Comparison of ENCODE assay signal across 8 cellular contexts in the genomic region with DNA sequence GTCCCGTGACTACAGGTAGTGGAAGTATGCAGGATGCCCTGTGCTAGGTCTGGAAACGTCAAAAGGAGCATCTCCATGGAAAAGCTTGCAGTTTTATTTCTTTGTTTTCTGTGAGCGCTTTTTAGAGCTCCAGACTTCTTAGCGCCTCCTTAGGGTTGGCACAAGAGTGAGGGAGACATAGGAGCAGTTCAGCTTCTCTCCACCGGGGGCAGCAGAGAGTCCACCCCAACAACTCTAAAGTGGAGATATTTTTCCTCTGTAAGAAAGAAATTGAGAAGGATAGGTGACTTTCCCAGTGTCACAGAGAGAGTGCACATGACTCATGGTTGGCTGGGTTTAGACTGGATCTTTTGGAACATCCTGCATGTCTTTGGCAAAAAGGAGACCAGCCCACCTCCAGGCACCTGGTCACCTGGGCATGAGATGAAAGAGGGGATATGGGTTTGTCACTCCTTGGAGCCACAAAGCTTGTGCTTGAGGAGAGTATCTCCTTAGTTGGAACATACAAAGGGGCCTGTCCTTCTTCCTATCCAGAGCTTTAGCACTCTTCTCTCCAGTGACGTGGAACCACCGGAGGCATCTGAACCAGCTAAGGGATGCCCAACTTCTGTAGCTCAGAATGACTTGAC.
DNase-seq lines count a peak whose midpoint lies in the region; ATAC-seq and TF ChIP-seq lines count a peak whose summit lies in the region.

No MANE protein-coding gene starts in this region.

- 51 to 59% methylated on average over 7 of the region's 7 CpGs for WGBS in testis, 2 donors

- no peaks in the 10 kb centered on the region for H3K36me3 ChIP-seq in SJCRH30
- H3K36me3 ChIP-seq in testis (ENCODE audit: low read depth, missing control alignments) = no peaks in the 10 kb centered on the region

- H3K9me3 ChIP-seq in SJCRH30 (replicated peaks) = no peaks in the 10 kb centered on the region
- H3K9me3 ChIP-seq in testis = no peaks in the 10 kb centered on the region

- H3K4me3 ChIP-seq in SJCRH30 (no peak overlapping the region), fibroblast of the aortic adventitia (ENCODE audit: low read depth, low read length) (no peak overlapping the region), testis (no peak overlapping the region)

- H3K27ac ChIP-seq in SJCRH30 (no peak overlapping the region), testis (no peak overlapping the region)

- peak; percentile 64 for ATAC-seq in HG03039 (IDR thresholded peaks at IDR 0.05; ENCODE audit: unreplicated experiment)
- ATAC-seq in HG03457 (IDR thresholded peaks at IDR 0.05; ENCODE audit: unreplicated experiment) = no peak

- TF ChIP-seq POLR2A in testis (IDR thresholded peaks at IDR 0.05) = no peak

- H3K4me1 ChIP-seq in SJCRH30 = no peaks in the 10 kb centered on the region
- H3K4me1 ChIP-seq in testis = no peaks in the 10 kb centered on the region

- in situ Hi-C loops in ACHN (cut with HindIII; ENCODE audit: low pct_ligation_motif_present, low pct_unique_long_range_greater_than_20kb, low sequenced_read_pairs) = no loop called here

- intact Hi-C loops in testis (cut with DNase I; ENCODE audit: low total_unique reads) = no loop called here

- peak; percentile 53 for TF ChIP-seq CTCF in GM10266 (IDR thresholded peaks at IDR 0.05; ENCODE audit: control insufficient read depth, insufficient read depth, low read depth, missing control alignments)
- TF ChIP-seq CTCF in fibroblast of the aortic adventitia (IDR thresholded peaks at IDR 0.05; ENCODE audit: insufficient read depth, low read length) = peak; percentile 84
- TF ChIP-seq CTCF in testis (IDR thresholded peaks at IDR 0.05) = peak in 2 of 3 experiments; percentile 47 to 85

- DNase-seq in ACHN = peak; percentile 45
- peak; percentile 21 for DNase-seq in GM10266 (ENCODE audit: extremely low spot score)
- DNase-seq in SJCRH30 = peak; percentile 4 to 53
- peak; percentile 31 for DNase-seq in fibroblast of the aortic adventitia (ENCODE audit: low read depth)
- peak; percentile 63 for DNase-seq in testis
- no peak for DNase-seq in NCI-H128 (lab: John Stamatoyannopoulos, UW; ENCODE audit: unreplicated experiment)

- H3K27me3 ChIP-seq in SJCRH30 (no peaks in the 10 kb centered on the region), testis (no peaks in the 10 kb centered on the region)
